ENCODE assay signal across 1 cellular context in genomic region chr5:158677490-158677838, GRCh38.
TF ChIP-seq lines count a peak whose summit lies in the region.

No MANE protein-coding gene starts in this region.

TF ChIP-seq in SK-N-SH treated with all-trans-retinoic acid at 6 μM for 48 hours, 23 proteins besides CTCF, POLR2A, EP300 and RAD21:
- TF ChIP-seq POU6F1 (CRISPR knock-in tag; IDR thresholded peaks at IDR 0.05; ENCODE audit: borderline replicate concordance, low read depth) (no peak), PATZ1 (CRISPR knock-in tag; IDR thresholded peaks at IDR 0.05; ENCODE audit: borderline replicate concordance) (no peak), OSR1 (CRISPR knock-in tag; IDR thresholded peaks at IDR 0.05) (no peak), PPARA (CRISPR knock-in tag; IDR thresholded peaks at IDR 0.05; ENCODE audit: borderline replicate concordance) (no peak), TSHZ2 (CRISPR knock-in tag; IDR thresholded peaks at IDR 0.05) (no peak), ESRRG (CRISPR knock-in tag; IDR thresholded peaks at IDR 0.05) (no peak), ZFP30 (CRISPR knock-in tag; IDR thresholded peaks at IDR 0.05) (no peak), CSDC2 (CRISPR knock-in tag; IDR thresholded peaks at IDR 0.05) (no peak), BACH2 (CRISPR knock-in tag; IDR thresholded peaks at IDR 0.05; ENCODE audit: borderline replicate concordance) (no peak), CREB5 (CRISPR knock-in tag; IDR thresholded peaks at IDR 0.05; ENCODE audit: low read depth) (no peak), TCF4 (CRISPR knock-in tag; IDR thresholded peaks at IDR 0.05; ENCODE audit: borderline replicate concordance) (no peak)
